ENCODE assay signal across 29 cellular contexts in the genomic region with DNA sequence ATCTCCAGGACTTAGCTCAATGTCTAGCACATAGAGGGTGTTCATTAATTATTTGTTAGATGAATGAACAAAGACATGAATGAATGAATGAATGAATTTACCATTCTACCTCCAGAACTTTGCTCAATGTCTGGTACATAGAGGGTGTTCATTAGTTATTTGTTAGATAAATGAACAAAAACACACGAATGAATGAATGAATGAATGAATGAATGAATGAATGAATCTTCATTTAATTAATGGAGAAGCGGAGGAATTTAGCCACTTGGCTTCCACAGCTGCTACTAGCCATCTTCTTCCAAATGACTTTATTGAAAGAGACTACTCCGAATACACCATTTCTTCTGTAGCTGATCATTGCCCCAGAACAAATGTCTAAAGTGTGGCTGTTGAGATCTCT.
"Had no signal": no experiment of that assay in that cellular context is flagged by ENCODE, and none has a peak within 500 bp of the region (broad histone marks: within the 10 kb centered on the region; RNA-seq: fewer than 3 reads in every experiment).

No MANE protein-coding gene starts in this region.

- H2AFZ ChIP-seq: hepatocyte had no signal

- DNase-seq: dorsolateral prefrontal cortex; effector CD4-positive, alpha-beta T cell; endodermal cell; kidney; midbrain; naive thymus-derived CD8-positive, alpha-beta T cell; nephron progenitor cell; nucleus accumbens; ovary; posterior cingulate gyrus; psoas muscle; right cardiac atrium; stimulated activated CD4-positive, alpha-beta T cell treated with anti-CD3 and anti-CD28 coated beads, Interleukin-2, amount 100 ng/mL, for 24 hours; stimulated activated CD4-positive, alpha-beta T cell treated with anti-CD3 and anti-CD28 coated beads, Interleukin-4, amount 100 ng/mL, for 24 hours; stimulated activated naive CD4-positive, alpha-beta T cell treated with Interleukin-2 at 50 U/mL for 16 hours; stomach; thyroid gland had no signal

- H3K36me3 Mint-ChIP-seq: memory B cell; naive thymus-derived CD8-positive, alpha-beta T cell; stimulated activated effector memory CD8-positive, alpha-beta T cell treated with anti-CD3 and anti-CD28 coated beads, Interleukin-12 subunit alpha, Interleukin-12 subunit beta, amount 100 ng/mL, for 72 hours had no signal

- H3K4me2 ChIP-seq: hepatocyte had no signal

- H3K4me1 ChIP-seq: foreskin keratinocyte, psoas muscle, thyroid gland had no signal

- H3K9me3 Mint-ChIP-seq: endodermal cell; memory B cell; naive thymus-derived CD8-positive, alpha-beta T cell; nephron progenitor cell; stimulated activated effector memory CD8-positive, alpha-beta T cell treated with anti-CD3 and anti-CD28 coated beads, Interleukin-12 subunit alpha, Interleukin-12 subunit beta, amount 100 ng/mL, for 72 hours had no signal

- ATAC-seq: left lobe of liver; naive thymus-derived CD8-positive, alpha-beta T cell; stimulated activated effector memory CD8-positive, alpha-beta T cell treated with anti-CD3 and anti-CD28 coated beads, Interleukin-12 subunit alpha, Interleukin-12 subunit beta, amount 100 ng/mL, for 72 hours had no signal

- H3K36me3 ChIP-seq: esophagus muscularis mucosa, gastroesophageal sphincter, heart left ventricle, ovary, sigmoid colon, stomach, thyroid gland, vagina had no signal

- H3K4me3 Mint-ChIP-seq: endodermal cell; memory B cell; naive thymus-derived CD8-positive, alpha-beta T cell; nephron progenitor cell; stimulated activated effector memory CD8-positive, alpha-beta T cell treated with anti-CD3 and anti-CD28 coated beads, Interleukin-12 subunit alpha, Interleukin-12 subunit beta, amount 100 ng/mL, for 72 hours had no signal

- H3K79me2 ChIP-seq: hepatocyte had no signal

- H3K4me3 ChIP-seq: dorsolateral prefrontal cortex, esophagus muscularis mucosa, gastroesophageal sphincter, heart left ventricle, hepatocyte, lung, ovary, psoas muscle, sigmoid colon, stomach, thyroid gland, vagina had no signal

- H3K27me3 ChIP-seq: esophagus muscularis mucosa, gastroesophageal sphincter, heart left ventricle, ovary, sigmoid colon, thyroid gland, vagina had no signal

- H3K27ac Mint-ChIP-seq: endodermal cell; memory B cell; naive thymus-derived CD8-positive, alpha-beta T cell; nephron progenitor cell; stimulated activated effector memory CD8-positive, alpha-beta T cell treated with anti-CD3 and anti-CD28 coated beads, Interleukin-12 subunit alpha, Interleukin-12 subunit beta, amount 100 ng/mL, for 72 hours had no signal

- H3K9me3 ChIP-seq: esophagus muscularis mucosa, gastroesophageal sphincter, heart left ventricle, ovary, psoas muscle, sigmoid colon, stomach, thyroid gland, vagina had no signal

- H3K27ac ChIP-seq: dorsolateral prefrontal cortex, foreskin keratinocyte, hepatocyte, ovary, psoas muscle, sigmoid colon, stomach, thyroid gland, vagina had no signal

- H3K4me1 Mint-ChIP-seq: memory B cell; stimulated activated effector memory CD8-positive, alpha-beta T cell treated with anti-CD3 and anti-CD28 coated beads, Interleukin-12 subunit alpha, Interleukin-12 subunit beta, amount 100 ng/mL, for 72 hours had no signal

- FAIRE-seq: endothelial cell of umbilical vein, kidney had no signal
